ENCODE assay signal across 6 cellular contexts in the genomic region with DNA sequence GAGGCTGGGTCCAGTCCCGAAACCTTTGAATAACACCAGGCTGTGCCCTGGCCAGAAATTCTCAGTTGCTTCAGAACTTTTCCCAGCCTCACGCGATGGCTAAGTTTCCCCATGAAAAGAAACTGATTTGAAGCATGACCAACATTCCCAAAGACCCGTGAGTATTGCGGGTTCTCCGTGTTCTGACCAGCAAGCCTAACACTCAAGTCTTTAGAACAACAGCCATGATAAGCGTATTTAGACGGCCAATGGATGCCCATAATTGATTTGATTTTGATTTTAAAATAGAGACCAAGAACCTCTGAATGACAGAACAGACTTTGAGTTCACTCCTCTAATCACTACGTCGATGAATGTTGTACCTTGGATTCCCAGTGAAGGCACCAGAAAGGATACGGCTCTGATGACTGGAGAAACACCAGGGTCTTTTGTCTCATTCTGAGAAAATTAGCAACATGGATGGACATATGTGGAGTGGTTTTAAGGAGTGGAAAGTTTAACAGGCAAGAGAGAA. TPM values are rescaled to one million over a fixed set of nuclear protein-coding genes. Genes with fewer than 3 reads are reported as not detected.
"Had no signal": no experiment of that assay in that cellular context is flagged by ENCODE, and none has a peak within 500 bp of the region (broad histone marks: within the 10 kb centered on the region; RNA-seq: fewer than 3 reads in every experiment).

No MANE protein-coding gene starts in this region.

- H2AFZ ChIP-seq: GM23248 had no signal

- H3K27ac ChIP-seq: GM23248, HL-60 had no signal

- H3K27ac Mint-ChIP-seq: HFFc6 had no signal

- H3K4me1 ChIP-seq: HAP-1 had no signal

- H3K4me3 ChIP-seq: GM23248, HAP-1 had no signal

- H3K36me3 ChIP-seq: HAP-1 had no signal

- H3K4me3 Mint-ChIP-seq: HFFc6 had no signal

- H3K9ac ChIP-seq: GM23248 had no signal

- FAIRE-seq: HTR-8/SVneo had no signal

RNA-seq across cellular contexts. Expression of a gene that starts 55.5 kb away (rescaled TPM):
- total RNA-seq: GM23248, IMR-90 had no signal
- polyA plus RNA-seq: GM23248, IMR-90 had no signal
